In the genomic region with DNA sequence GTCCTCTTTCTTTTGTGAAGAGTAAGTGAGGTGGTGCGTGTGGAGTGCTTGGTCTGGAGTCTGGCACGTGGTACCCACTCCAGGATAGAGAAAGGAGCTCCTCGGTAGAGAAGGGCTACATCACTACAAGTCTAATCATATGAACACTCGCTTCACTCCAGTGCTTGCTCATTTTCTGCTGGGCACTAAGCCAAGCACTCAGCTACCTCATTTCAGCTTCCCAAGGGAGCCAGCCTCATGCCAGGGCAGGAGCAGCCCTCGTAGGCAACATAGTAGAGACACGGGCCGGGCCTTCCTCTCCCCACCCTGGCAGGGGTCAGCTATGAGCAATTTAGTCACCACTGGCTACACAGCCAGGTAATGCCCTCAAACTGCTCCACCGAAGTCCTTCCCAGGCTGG, we compare ENCODE assay signal across 15 cellular contexts.
DNase-seq lines count a peak whose midpoint lies in the region; ATAC-seq and FAIRE-seq lines count a peak whose summit lies in the region.
"Had no signal": no experiment of that assay in that cellular context is flagged by ENCODE, and none has a peak within 500 bp of the region (broad histone marks: within the 10 kb centered on the region; RNA-seq: fewer than 3 reads in every experiment).

No MANE protein-coding gene starts in this region.

- no peak for FAIRE-seq in urothelium cell line (lab: Jason Lieb, UNC)
- FAIRE-seq: GM18507, islet of Langerhans had no signal

- DNase-seq in NCI-H748 (lab: John Stamatoyannopoulos, UW; ENCODE audit: unreplicated experiment) (peak; percentile 3), NCI-H748 treated with DMSO at 0.1 percent for 48 hours (lab: John Stamatoyannopoulos, UW) (no peak), NCI-H226 (peak; percentile 43), fibroblast of peridontal ligament (ENCODE audit: extremely low read depth) (peak; percentile 31), urothelium cell line (ENCODE audit: low spot score) (peak; percentile 40), nucleus accumbens (lab: John Stamatoyannopoulos, UW) (no peak)
- DNase-seq: activated CD4-positive, alpha-beta T cell treated with anti-CD3 and anti-CD28 coated beads, Interleukin-2, amount 50 U/mL, for 48 hours; activated naive CD4-positive, alpha-beta T cell treated with Interleukin-2 at 50 U/mL for 16 hours; T-helper 2 cell; trophoblast cell had no signal

- ATAC-seq in GM21526 (IDR thresholded peaks at IDR 0.05; ENCODE audit: low FRiP score, unreplicated experiment), result no peak
- no peak for ATAC-seq in HG02852 (IDR thresholded peaks at IDR 0.05; ENCODE audit: unreplicated experiment)
- ATAC-seq: naive thymus-derived CD8-positive, alpha-beta T cell had no signal

Comparison
In these comparisons a context has a peak if more than half of its experiments do, and no peak if none do; other contexts are left out.
1. DNase-seq: peak in NCI-H748 (single experiment), NCI-H226 (single experiment), fibroblast of peridontal ligament (single experiment) and urothelium cell line (single experiment); none in NCI-H748 treated with DMSO at 0.1 percent for 48 hours (single experiment) and nucleus accumbens (0 of 56).